30 cellular contexts compared by ENCODE assay signal in the genomic region with DNA sequence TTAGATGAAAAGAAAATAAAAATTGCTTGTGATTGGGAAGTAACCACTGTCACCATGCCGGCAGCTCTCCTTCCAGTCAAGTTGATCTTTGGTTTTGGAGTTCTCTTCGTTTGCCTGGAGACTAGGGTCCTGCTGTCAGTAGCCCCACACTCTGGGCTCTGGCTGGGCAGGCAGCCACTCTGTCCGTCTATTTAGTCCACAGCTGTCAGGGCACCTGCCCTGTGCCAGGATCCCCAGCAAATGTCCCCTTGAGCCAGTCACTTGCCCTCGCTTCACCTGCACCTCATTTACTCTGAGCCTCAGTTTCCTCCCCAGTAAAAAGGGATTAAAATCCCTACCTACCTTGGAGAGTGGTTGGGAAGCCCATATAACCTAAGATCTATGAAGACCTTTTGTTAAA. TPM values are rescaled to one million over a fixed set of nuclear protein-coding genes. Genes with fewer than 3 reads are reported as not detected.
"Had no signal": no experiment of that assay in that cellular context is flagged by ENCODE, and none has a peak within 500 bp of the region (broad histone marks: within the 10 kb centered on the region; RNA-seq: fewer than 3 reads in every experiment).

No MANE protein-coding gene starts in this region.

- ATAC-seq: effector memory CD8-positive, alpha-beta T cell; gastrocnemius medialis; heart right ventricle; left cardiac atrium; left lung; left ventricle myocardium superior; lower lobe of right lung; mucosa of descending colon had no signal

- H3K4me1 ChIP-seq: colonic mucosa, esophagus squamous epithelium, gastrocnemius medialis, heart right ventricle, left lung, lower lobe of right lung had no signal

- H3K4me3 Mint-ChIP-seq: dendritic cell treated with granulocyte-macrophage colony-stimulating factor and Interleukin-4, amounts not matched to agents 40 ng/mL and 50 ng/mL, for 4 days; effector memory CD8-positive, alpha-beta T cell; endodermal cell; mesothelial cell of epicardium had no signal

- H3K36me3 ChIP-seq: colonic mucosa, esophagus squamous epithelium, gastrocnemius medialis, heart right ventricle, left lung, lower lobe of right lung had no signal

- H3K27me3 ChIP-seq: colonic mucosa had no signal

- DNase-seq: colonic mucosa; cortex of kidney; effector CD8-positive, alpha-beta T cell; effector memory CD8-positive, alpha-beta T cell; endodermal cell; erythroblast; esophagus squamous epithelium; foreskin fibroblast; foreskin melanocyte; gastrocnemius medialis; glutamatergic neuron; head of caudate nucleus; heart right ventricle; hippocampal formation; left cardiac atrium; left lung; left ventricle myocardium superior; lower lobe of right lung; mesenchymal stem cell had no signal

- H3K27ac ChIP-seq: colonic mucosa, epithelial cell of prostate, esophagus squamous epithelium, gastrocnemius medialis, heart right ventricle, left lung, lower lobe of right lung had no signal

- H3K36me3 Mint-ChIP-seq: mesothelial cell of epicardium had no signal

- H3K9me3 Mint-ChIP-seq: dendritic cell treated with granulocyte-macrophage colony-stimulating factor and Interleukin-4, amounts not matched to agents 40 ng/mL and 50 ng/mL, for 4 days; effector memory CD8-positive, alpha-beta T cell; endodermal cell; mesothelial cell of epicardium had no signal

- H3K27ac Mint-ChIP-seq: dendritic cell treated with granulocyte-macrophage colony-stimulating factor and Interleukin-4, amounts not matched to agents 40 ng/mL and 50 ng/mL, for 4 days; effector memory CD8-positive, alpha-beta T cell; endodermal cell; mesothelial cell of epicardium had no signal

- H3K9me3 ChIP-seq: colonic mucosa, esophagus squamous epithelium, gastrocnemius medialis, heart right ventricle, left lung, lower lobe of right lung, mucosa of descending colon had no signal

- H3K4me3 ChIP-seq: colonic mucosa, esophagus squamous epithelium, gastrocnemius medialis, heart right ventricle, left lung, lower lobe of right lung, mucosa of descending colon had no signal

RNA-seq across cellular contexts. Expression of a gene that starts 55.5 kb away (rescaled TPM):
- total RNA-seq: dermis microvascular lymphatic vessel endothelial cell, esophagus mucosa, esophagus squamous epithelium, gastrocnemius medialis, heart right ventricle, left cardiac atrium, left lung, left ventricle myocardium superior, lower leg skin, lower lobe of right lung, lung microvascular endothelial cell, mesenteric fat pad, mesothelial cell of epicardium, mucosa of descending colon, myocyte had no signal
- polyA plus RNA-seq: heart right ventricle, keratinocyte had no signal
